19 cellular contexts compared by ENCODE assay signal in genomic region chr11:104944080-104944479, GRCh38. TPM values are rescaled to one million over a fixed set of nuclear protein-coding genes. Genes with fewer than 3 reads are reported as not detected.
A peak's percentile ranks its signal among the peaks of the same experiment; 100 is the strongest.
DNase-seq lines count a peak whose midpoint lies in the region; ATAC-seq and TF ChIP-seq lines count a peak whose summit lies in the region.
"Had no signal": no experiment of that assay in that cellular context is flagged by ENCODE, and none has a peak within 500 bp of the region (broad histone marks: within the 10 kb centered on the region; RNA-seq: fewer than 3 reads in every experiment).

No MANE protein-coding gene starts in this region.

- TF ChIP-seq CTCF in GM23338 (conservative IDR thresholded peaks at IDR 0.05; ENCODE audit: low read depth in 2 of 2), result no peak

- peaks cover 67% of the 10 kb centered on the region for H3K36me3 Mint-ChIP-seq in activated CD8-positive, alpha-beta memory T cell treated with anti-CD3 and anti-CD28 coated beads, Interleukin-2, amount 10 ng/mL, durations not matched to agents 7 days and 5 days
- H3K36me3 Mint-ChIP-seq in GM23338 (ENCODE audit: low read depth), result no peaks in the 10 kb centered on the region; the same call in 1 of the 3 replicates

- no peaks in the 10 kb centered on the region for H4K20me1 ChIP-seq in GM23338 (replicated peaks; ENCODE audit: insufficient read depth)

- H4K91ac ChIP-seq in mesenchymal stem cell (ENCODE audit: low read length), result no peak overlapping the region

- no peak overlapping the region for H2AK5ac ChIP-seq in mesenchymal stem cell (ENCODE audit: low read length, severe bottlenecking)

- no peak overlapping the region for H2BK120ac ChIP-seq in mesenchymal stem cell (ENCODE audit: low read depth, low read length)

- H3K23ac ChIP-seq in mesenchymal stem cell (ENCODE audit: low read length in 2 of 2), result no peak overlapping the region

- peaks cover 3% of the 10 kb centered on the region for H3K4me1 Mint-ChIP-seq in activated CD8-positive, alpha-beta memory T cell treated with anti-CD3 and anti-CD28 coated beads, Interleukin-2, amount 10 ng/mL, durations not matched to agents 7 days and 5 days
- no peaks in the 10 kb centered on the region for H3K4me1 Mint-ChIP-seq in GM23338

- no peaks in the 10 kb centered on the region for H3K27me3 Mint-ChIP-seq in activated CD8-positive, alpha-beta memory T cell treated with anti-CD3 and anti-CD28 coated beads, Interleukin-2, amount 10 ng/mL, durations not matched to agents 7 days and 5 days
- H3K27me3 Mint-ChIP-seq in GM23338 (ENCODE audit: insufficient read depth, low read depth, poor library complexity), result no peaks in the 10 kb centered on the region
- H3K27me3 Mint-ChIP-seq: CD4-positive, alpha-beta memory T cell had no signal

- no peaks in the 10 kb centered on the region for H3K4me1 ChIP-seq in GM23338 (ENCODE audit: insufficient read depth)
- H3K4me1 ChIP-seq in mesenchymal stem cell (ENCODE audit: control insufficient read depth, insufficient read depth, low read depth, low read length), result no peaks in the 10 kb centered on the region
- H3K4me1 ChIP-seq: BE2C, SJSA1 had no signal

- no peak overlapping the region for H3K18ac ChIP-seq in mesenchymal stem cell (ENCODE audit: low read depth in 1 of 2, low read length in 2 of 2)

- H3K4me2 ChIP-seq in GM23338, result no peak overlapping the region
- no peak overlapping the region for H3K4me2 ChIP-seq in mesenchymal stem cell (ENCODE audit: low read length, poor library complexity, severe bottlenecking)
- H3K4me2 ChIP-seq: KMS-11, PC-9 had no signal

- H3K4ac ChIP-seq in mesenchymal stem cell (ENCODE audit: low read depth in 1 of 2, low read length in 2 of 2), result no peak overlapping the region

- DNase-seq in activated CD8-positive, alpha-beta memory T cell treated with anti-CD3 and anti-CD28 coated beads, Interleukin-2, amount 10 ng/mL, durations not matched to agents 7 days and 5 days, result no peak
- no peak for DNase-seq in activated CD8-positive, alpha-beta memory T cell treated with anti-CD3 and anti-CD28 coated beads, Interleukin-2, amount 50 U/mL, for 48 hours
- DNase-seq in GM23338 (ENCODE audit: low spot score) (no peak), fibroblast of gingiva (ENCODE audit: low read depth) (peak; percentile 29), mesenchymal stem cell (peak; percentile 71), NOMO-1 treated with dmso at 0.1 percent for 144 hours (lab: John Stamatoyannopoulos, UW; ENCODE audit: unreplicated experiment) (no peak)
- no peak for DNase-seq in activated CD4-positive, CD25-positive, alpha-beta regulatory T cell treated with anti-CD3 and anti-CD28 coated beads, Interleukin-2, amount 50 U/mL, for 72 hours
- DNase-seq: BE2C; Calu3; CD4-positive, alpha-beta memory T cell; MV-4-11; NCI-H187; NCI-H226; NCI-H524 had no signal

- H3K9me3 ChIP-seq in mesenchymal stem cell (ENCODE audit: control insufficient read depth, low read length), result no peaks in the 10 kb centered on the region
- H3K9me3 ChIP-seq: BE2C, SJSA1 had no signal

- CTCF ChIA-PET in activated CD8-positive, alpha-beta memory T cell treated with anti-CD3 and anti-CD28 coated beads, Interleukin-2, amount 10 ng/mL, durations not matched to agents 7 days and 5 days (lab: Charles Lee), result no interaction called here

- H3K27ac Mint-ChIP-seq in activated CD8-positive, alpha-beta memory T cell treated with anti-CD3 and anti-CD28 coated beads, Interleukin-2, amount 10 ng/mL, durations not matched to agents 7 days and 5 days, result peak overlapping the region; percentile 43
- H3K27ac Mint-ChIP-seq in GM23338, result peak overlapping the region; percentile 50; the same call in 1 of the 2 replicates

- no peaks in the 10 kb centered on the region for H3K9me3 Mint-ChIP-seq in activated CD8-positive, alpha-beta memory T cell treated with anti-CD3 and anti-CD28 coated beads, Interleukin-2, amount 10 ng/mL, durations not matched to agents 7 days and 5 days (ENCODE audit: low read depth)
- no peaks in the 10 kb centered on the region; the same call in 2 of the 3 replicates for H3K9me3 Mint-ChIP-seq in GM23338

- no peak overlapping the region for H3K4me3 ChIP-seq in GM23338
- no peak overlapping the region for H3K4me3 ChIP-seq in mesenchymal stem cell (ENCODE audit: insufficient read depth in 1 of 2, low read depth in 1 of 2, low read length in 2 of 2)
- H3K4me3 ChIP-seq: PC-9, SJSA1 had no signal

- H3F3A ChIP-seq in GM23338 (replicated peaks; ENCODE audit: low read depth), result no peaks in the 10 kb centered on the region

- H3K79me2 ChIP-seq in GM23338 (replicated peaks; ENCODE audit: insufficient read depth), result no peaks in the 10 kb centered on the region

- no peaks in the 10 kb centered on the region for H3K27me3 ChIP-seq in GM23338 (ENCODE audit: insufficient read depth)
- H3K27me3 ChIP-seq in mesenchymal stem cell (ENCODE audit: control insufficient read depth in 1 of 2, insufficient read depth in 1 of 2, low read length in 2 of 2), result no peaks in the 10 kb centered on the region
- H3K27me3 ChIP-seq: BE2C, SJSA1 had no signal

- H3K9ac ChIP-seq in mesenchymal stem cell (ENCODE audit: low read length), result no peak overlapping the region
- H3K9ac ChIP-seq: KMS-11 had no signal

- no peaks in the 10 kb centered on the region for H3K36me3 ChIP-seq in GM23338 (ENCODE audit: insufficient read depth)
- peaks cover 0 to 65% of the 10 kb centered on the region in 2 experiments for H3K36me3 ChIP-seq in mesenchymal stem cell (ENCODE audit: control insufficient read depth in 1 of 2, insufficient read depth in 2 of 2, low read depth in 1 of 2, low read length in 2 of 2)
- H3K36me3 ChIP-seq: BE2C had no signal

- no peak overlapping the region for H3K14ac ChIP-seq in mesenchymal stem cell (ENCODE audit: low read length in 2 of 2)

- ATAC-seq in activated CD8-positive, alpha-beta memory T cell treated with anti-CD3 and anti-CD28 coated beads, Interleukin-2, amount 10 ng/mL, durations not matched to agents 7 days and 5 days, result no peak
- ATAC-seq in GM23338, result no peak
- ATAC-seq in HG02798 (IDR thresholded peaks at IDR 0.05; ENCODE audit: poor library complexity, unreplicated experiment), result no peak

- H3K4me3 Mint-ChIP-seq in activated CD8-positive, alpha-beta memory T cell treated with anti-CD3 and anti-CD28 coated beads, Interleukin-2, amount 10 ng/mL, durations not matched to agents 7 days and 5 days, result no peak overlapping the region
- H3K4me3 Mint-ChIP-seq in GM23338, result no peak overlapping the region
- H3K4me3 Mint-ChIP-seq: CD4-positive, alpha-beta memory T cell had no signal

- H3K9me2 ChIP-seq in GM23338 (ENCODE audit: insufficient read depth), result peaks cover 12% of the 10 kb centered on the region

- H2BK15ac ChIP-seq in mesenchymal stem cell (ENCODE audit: low read depth, poor library complexity, severe bottlenecking), result no peak overlapping the region

- H2BK5ac ChIP-seq in mesenchymal stem cell (ENCODE audit: low read depth, low read length, poor library complexity, severe bottlenecking), result no peak overlapping the region

- no peaks in the 10 kb centered on the region for H3K79me1 ChIP-seq in mesenchymal stem cell (replicated peaks; ENCODE audit: low read length, poor library complexity, severe bottlenecking)

- H4K8ac ChIP-seq in mesenchymal stem cell (ENCODE audit: low read length), result no peak overlapping the region

- H2BK12ac ChIP-seq in mesenchymal stem cell (ENCODE audit: low read length in 2 of 2), result no peak overlapping the region

- H2AFZ ChIP-seq in GM23338 (no peak overlapping the region), mesenchymal stem cell (ENCODE audit: low read depth, low read length) (no peak overlapping the region)
- H2AFZ ChIP-seq: PC-9 had no signal

- H3K27ac ChIP-seq in GM23338 (ENCODE audit: low read depth) (no peak overlapping the region), mesenchymal stem cell (ENCODE audit: low read length, poor library complexity, severe bottlenecking) (no peak overlapping the region)
- H3K27ac ChIP-seq: KMS-11, PC-9, SJSA1 had no signal

TF ChIP-seq in GM23338, 12 proteins besides CTCF, POLR2A, EP300 and RAD21 (continues in another document):
- TF ChIP-seq STAT1 (IDR thresholded peaks at IDR 0.05; ENCODE audit: unreplicated experiment) (no peak), POLR2AphosphoS5 (IDR thresholded peaks at IDR 0.05; ENCODE audit: low read depth) (no peak), EZH2phosphoT487 (IDR thresholded peaks at IDR 0.05; ENCODE audit: unreplicated experiment) (no peak)

RNA-seq across cellular contexts. Expression of gene CASP4, which starts 24.3 kb away (rescaled TPM):
- 100 to 1,000 TPM in 1 of 2 experiments, 10 to 100 TPM in 1; 96.4 to 119 TPM for total RNA-seq in activated CD8-positive, alpha-beta memory T cell treated with anti-CD3 and anti-CD28 coated beads, Interleukin-2, amount 10 ng/mL, durations not matched to agents 7 days and 5 days
- total RNA-seq in GM23338 (2014; rRNA removed; shearing (Covaris generic)), result 0.35 TPM in 1 of 2 replicates, not detected in the other
- not detected in 2 replicates for polyA plus RNA-seq in GM23338 (2016; fragmentation: Nextera tagmentation; extraction: Ambion mirVana)
- 386 TPM for polyA plus RNA-seq in mesenchymal stem cell (2013, experiment 1 of 2)
- polyA plus RNA-seq in mesenchymal stem cell (2013, experiment 2 of 2), result 390 TPM

RNA-seq across cellular contexts. Expression of gene CASP12, which starts 45.8 kb away (rescaled TPM):
- under 1 TPM in 1 of 2 experiments, not detected in 1; 0.23 TPM for total RNA-seq in activated CD8-positive, alpha-beta memory T cell treated with anti-CD3 and anti-CD28 coated beads, Interleukin-2, amount 10 ng/mL, durations not matched to agents 7 days and 5 days
- total RNA-seq in GM23338 (2014; rRNA removed; shearing (Covaris generic)), result not detected in 2 replicates
- not detected in 2 replicates for polyA plus RNA-seq in GM23338 (2016; fragmentation: Nextera tagmentation; extraction: Ambion mirVana)
- polyA plus RNA-seq in mesenchymal stem cell (2013, experiment 1 of 2), result 1.7 TPM
- polyA plus RNA-seq in mesenchymal stem cell (2013, experiment 2 of 2), result 2.0 TPM
- total RNA-seq: A172; Calu3; CD4-positive, alpha-beta memory T cell; PC-9; SJSA1 had no signal

Comparison
In these comparisons a context has a peak if more than half of its experiments do, and no peak if none do; other contexts are left out.
1. DNase-seq: peak in fibroblast of gingiva (single experiment) and mesenchymal stem cell (single experiment); none in activated CD8-positive, alpha-beta memory T cell treated with anti-CD3 and anti-CD28 coated beads, Interleukin-2, amount 10 ng/mL, durations not matched to agents 7 days and 5 days (single experiment), activated CD8-positive, alpha-beta memory T cell treated with anti-CD3 and anti-CD28 coated beads, Interleukin-2, amount 50 U/mL, for 48 hours (single experiment), GM23338 (single experiment), NOMO-1 treated with dmso at 0.1 percent for 144 hours (single experiment) and activated CD4-positive, CD25-positive, alpha-beta regulatory T cell treated with anti-CD3 and anti-CD28 coated beads, Interleukin-2, amount 50 U/mL, for 72 hours (single experiment).
2. RNA of gene CASP4, which starts 24.3 kb away (total RNA-seq): 96.4 to 119 TPM in activated CD8-positive, alpha-beta memory T cell treated with anti-CD3 and anti-CD28 coated beads, Interleukin-2, amount 10 ng/mL, durations not matched to agents 7 days and 5 days; 0.35 TPM in GM23338; every median in the first group is over 10 times any median in the second.